In genomic region chr2:105517814-105518705, GRCh38 we compare ENCODE assay signal across 11 cellular contexts.
A peak's percentile ranks its signal among the peaks of the same experiment; 100 is the strongest.
DNase-seq lines count a peak whose midpoint lies in the region; ATAC-seq, FAIRE-seq and TF ChIP-seq lines count a peak whose summit lies in the region.
"Had no signal": no experiment of that assay in that cellular context is flagged by ENCODE, and none has a peak within 500 bp of the region (broad histone marks: within the 10 kb centered on the region; RNA-seq: fewer than 3 reads in every experiment).

No MANE protein-coding gene starts in this region.

- H3K27ac Mint-ChIP-seq in stimulated activated effector memory CD8-positive, alpha-beta T cell treated with anti-CD3 and anti-CD28 coated beads, Interleukin-12 subunit alpha, Interleukin-12 subunit beta, amount 100 ng/mL, for 72 hours: no peak overlapping the region
- H3K27ac Mint-ChIP-seq in activated T-cell treated with anti-CD3 and anti-CD28 coated beads, Interleukin-2, amount 50 U/mL, for 24 hours: no peak overlapping the region
- no peak overlapping the region for H3K27ac Mint-ChIP-seq in CD14-positive monocyte
- H3K27ac Mint-ChIP-seq: activated naive CD4-positive, alpha-beta T cell treated with anti-CD3 and anti-CD28 coated beads for 36 hours had no signal

- H3K27me3 ChIP-seq in K562 (ENCODE audit: control insufficient read depth in 2 of 2, insufficient read depth in 2 of 2, low read length in 2 of 2) (no peaks in the 10 kb centered on the region), left ventricle myocardium inferior (ENCODE audit: low read depth) (no peaks in the 10 kb centered on the region)

- no peak overlapping the region for H3K4me3 Mint-ChIP-seq in stimulated activated effector memory CD8-positive, alpha-beta T cell treated with anti-CD3 and anti-CD28 coated beads, Interleukin-12 subunit alpha, Interleukin-12 subunit beta, amount 100 ng/mL, for 72 hours
- no peak overlapping the region for H3K4me3 Mint-ChIP-seq in activated T-cell treated with anti-CD3 and anti-CD28 coated beads, Interleukin-2, amount 50 U/mL, for 24 hours
- H3K4me3 Mint-ChIP-seq in CD14-positive monocyte: no peak overlapping the region
- H3K4me3 Mint-ChIP-seq: activated naive CD4-positive, alpha-beta T cell treated with anti-CD3 and anti-CD28 coated beads for 36 hours had no signal

- no peaks in the 10 kb centered on the region for H3K4me1 Mint-ChIP-seq in stimulated activated effector memory CD8-positive, alpha-beta T cell treated with anti-CD3 and anti-CD28 coated beads, Interleukin-12 subunit alpha, Interleukin-12 subunit beta, amount 100 ng/mL, for 72 hours
- no peaks in the 10 kb centered on the region for H3K4me1 Mint-ChIP-seq in activated T-cell treated with anti-CD3 and anti-CD28 coated beads, Interleukin-2, amount 50 U/mL, for 24 hours (ENCODE audit: low read depth)
- H3K4me1 Mint-ChIP-seq in CD14-positive monocyte: peaks cover 7% of the 10 kb centered on the region

- CTCF ChIA-PET in K562 (lab: Yijun Ruan, JAX; ENCODE audit: low intra/inter-chr PET ratio): interaction anchor here (0.9 to 7.9 kb wide), 3 partner anchors 64 to 147 kb away, joined by 3 to 117 read pairs (median 4); no protein-coding TSS in a partner anchor

- POLR2A ChIA-PET in K562 (lab: Yijun Ruan, JAX): interaction anchor here (0.6 to 1.4 kb wide), 3 partner anchors 59 to 143 kb away, joined by 3 to 5 read pairs (median 5); no protein-coding TSS in a partner anchor

- H3K9ac ChIP-seq in K562 (ENCODE audit: insufficient read depth in 1 of 2, low read depth in 2 of 2, low read length in 2 of 2): no peak overlapping the region; a peak in 1 of 4 replicates

- no peak for TF ChIP-seq EP300 in K562 (IDR thresholded peaks at IDR 0.05; ENCODE audit: low read length)

- H3K4me3 ChIP-seq in LNCaP clone FGC (ENCODE audit: low read depth, low read length) (no peak overlapping the region), K562 (no peak overlapping the region), left ventricle myocardium inferior (peak overlapping the region; percentile 15)

- WGBS in K562 (ENCODE audit: insufficient coverage, low coverage, missing lambda C conversion rate): 60% methylated on average over 8 of the region's 8 CpGs

- no peak overlapping the region for H2AFZ ChIP-seq in K562 (ENCODE audit: low read depth, low read length)

- H3K36me3 ChIP-seq in K562 (ENCODE audit: control insufficient read depth, insufficient read depth, low read length): no peaks in the 10 kb centered on the region
- no peaks in the 10 kb centered on the region for H3K36me3 ChIP-seq in left ventricle myocardium inferior

- H3K79me2 ChIP-seq in K562 (ENCODE audit: control insufficient read depth, insufficient read depth, low read length): no peaks in the 10 kb centered on the region

- intact Hi-C loops in K562 (cut with micrococcal nuclease): no loop called here
- intact Hi-C loops in left ventricle myocardium inferior (cut with micrococcal nuclease): no loop called here
- intact Hi-C loops in CD14-positive monocyte (cut with micrococcal nuclease): loop anchor here in 1 of 2 donors (10.0 kb wide), 1 partner anchor 143 kb away; no protein-coding TSS in a partner anchor

- ATAC-seq in K562 (no peak), HG03521 (IDR thresholded peaks at IDR 0.05; ENCODE audit: unreplicated experiment) (no peak)
- ATAC-seq in stimulated activated effector memory CD8-positive, alpha-beta T cell treated with anti-CD3 and anti-CD28 coated beads, Interleukin-12 subunit alpha, Interleukin-12 subunit beta, amount 100 ng/mL, for 72 hours: peak; percentile 26

- no peak for TF ChIP-seq CTCF in LNCaP clone FGC (IDR thresholded peaks at IDR 0.05; ENCODE audit: control insufficient read depth, extremely low read depth, insufficient read depth)
- TF ChIP-seq CTCF in K562 (IDR thresholded peaks at IDR 0.05 in 2 of 3, conservative IDR thresholded peaks at IDR 0.05 in 1 of 3; ENCODE audit: insufficient read depth in 2 of 3, low read depth in 1 of 3, low read length in 3 of 3): no peak
- no peak for TF ChIP-seq CTCF in left ventricle myocardium inferior (IDR thresholded peaks at IDR 0.05; ENCODE audit: borderline replicate concordance)
- TF ChIP-seq CTCF in CD14-positive monocyte (IDR thresholded peaks at IDR 0.05): no peak

- H3K9me3 ChIP-seq in K562 (replicated peaks; ENCODE audit: control insufficient read depth, insufficient read depth, low read depth, low read length): no peaks in the 10 kb centered on the region
- no peaks in the 10 kb centered on the region for H3K9me3 ChIP-seq in left ventricle myocardium inferior (replicated peaks)

- in situ Hi-C loops in K562 (cut with MboI): no loop called here

- no peaks in the 10 kb centered on the region for H3K9me1 ChIP-seq in K562 (ENCODE audit: control insufficient read depth, insufficient read depth, low read length)

- H3K27me3 Mint-ChIP-seq in activated T-cell treated with anti-CD3 and anti-CD28 coated beads, Interleukin-2, amount 50 U/mL, for 24 hours: peaks cover 3% of the 10 kb centered on the region
- no peaks in the 10 kb centered on the region for H3K27me3 Mint-ChIP-seq in CD14-positive monocyte (ENCODE audit: low read depth in 3 of 3)

- DNase-seq in LNCaP clone FGC (ENCODE audit: low read depth) (peak; percentile 42), K562 (ENCODE audit: extremely low read depth in 1 of 4, low spot score in 3 of 4) (no peak), left ventricle myocardium inferior (peak; percentile 87), activated T-cell treated with anti-CD3 and anti-CD28 coated beads for 4 hours (no peak), CD14-positive monocyte (ENCODE audit: low spot score) (no peak)
- DNase-seq in stimulated activated effector memory CD8-positive, alpha-beta T cell treated with anti-CD3 and anti-CD28 coated beads, Interleukin-12 subunit alpha, Interleukin-12 subunit beta, amount 100 ng/mL, for 72 hours (ENCODE audit: low spot score in 2 of 2): peak in 1 of 2 donors; percentile 33
- DNase-seq in activated T-cell treated with anti-CD3 and anti-CD28 coated beads, Interleukin-2, amount 50 U/mL, for 24 hours: no peak
- DNase-seq: activated naive CD4-positive, alpha-beta T cell treated with anti-CD3 and anti-CD28 coated beads for 36 hours; foreskin melanocyte had no signal

- FAIRE-seq in K562 (lab: Jason Lieb, UNC): no peak
- FAIRE-seq: GM19239 had no signal

- no peak overlapping the region for H3K4me2 ChIP-seq in K562 (ENCODE audit: insufficient read depth, low read length)

- TF ChIP-seq POLR2A in K562 (conservative IDR thresholded peaks at IDR 0.05): no peak

- TF ChIP-seq RAD21 in K562 (CRISPR knock-in tag; conservative IDR thresholded peaks at IDR 0.05 in 1 of 2, IDR thresholded peaks at IDR 0.05 in 1 of 2): no peak

- H4K20me1 ChIP-seq in K562 (replicated peaks; ENCODE audit: control insufficient read depth, insufficient read depth, low read length): no peaks in the 10 kb centered on the region

- no TSS peak for BruUV-seq in K562 (replicated peaks; lab: Mats Ljungman, UMichigan)

- H3K36me3 Mint-ChIP-seq in stimulated activated effector memory CD8-positive, alpha-beta T cell treated with anti-CD3 and anti-CD28 coated beads, Interleukin-12 subunit alpha, Interleukin-12 subunit beta, amount 100 ng/mL, for 72 hours: no peaks in the 10 kb centered on the region
- no peaks in the 10 kb centered on the region for H3K36me3 Mint-ChIP-seq in activated T-cell treated with anti-CD3 and anti-CD28 coated beads, Interleukin-2, amount 50 U/mL, for 24 hours (ENCODE audit: low read depth)
- H3K36me3 Mint-ChIP-seq in CD14-positive monocyte: no peaks in the 10 kb centered on the region

- H3K4me1 ChIP-seq in K562 (replicated peaks in 1 of 2; ENCODE audit: control insufficient read depth in 2 of 2, insufficient read depth in 2 of 2, low read length in 2 of 2) (peaks cover 0 to 13% of the 10 kb centered on the region in 2 experiments; a peak in 3 of 5 replicates), left ventricle myocardium inferior (peaks cover 69% of the 10 kb centered on the region)

- H3K9me3 Mint-ChIP-seq in stimulated activated effector memory CD8-positive, alpha-beta T cell treated with anti-CD3 and anti-CD28 coated beads, Interleukin-12 subunit alpha, Interleukin-12 subunit beta, amount 100 ng/mL, for 72 hours: no peaks in the 10 kb centered on the region
- no peaks in the 10 kb centered on the region for H3K9me3 Mint-ChIP-seq in activated T-cell treated with anti-CD3 and anti-CD28 coated beads, Interleukin-2, amount 50 U/mL, for 24 hours
- no peaks in the 10 kb centered on the region for H3K9me3 Mint-ChIP-seq in CD14-positive monocyte
- H3K9me3 Mint-ChIP-seq: activated naive CD4-positive, alpha-beta T cell treated with anti-CD3 and anti-CD28 coated beads for 36 hours had no signal

- H3K27ac ChIP-seq in K562 (ENCODE audit: extremely low read depth, low read depth, low read length) (no peak overlapping the region), left ventricle myocardium inferior (replicated peaks) (peak overlapping the region; percentile 92)

TF ChIP-seq in K562, 482 proteins besides CTCF, POLR2A, EP300 and RAD21:
- TF ChIP-seq HSF4 (CRISPR knock-in tag; IDR thresholded peaks at IDR 0.05; ENCODE audit: borderline replicate concordance) (no peak), ZNF197 (CRISPR knock-in tag; IDR thresholded peaks at IDR 0.05; ENCODE audit: low read depth) (0 out of 2 replicates have a peak, but pooled peaks have one; percentile 15), TFAP4 (CRISPR knock-in tag; IDR thresholded peaks at IDR 0.05; ENCODE audit: borderline replicate concordance) (0 out of 2 replicates have a peak, but pooled peaks have one; percentile 15), TCF7L2 (IDR thresholded peaks at IDR 0.05; ENCODE audit: low read depth, low read length) (no peak)

Comparison
In these comparisons a context has a peak if more than half of its experiments do, and no peak if none do; other contexts are left out.
1. DNase-seq: peak in LNCaP clone FGC (single experiment) and left ventricle myocardium inferior (single experiment); none in K562 (0 of 4), activated T-cell treated with anti-CD3 and anti-CD28 coated beads, Interleukin-2, amount 50 U/mL, for 24 hours (single experiment), activated T-cell treated with anti-CD3 and anti-CD28 coated beads for 4 hours (single experiment) and CD14-positive monocyte (single experiment).